Comparison of ENCODE assay signal across 19 cellular contexts in genomic region chr3:111241960-111242359, GRCh38.
DNase-seq lines count a peak whose midpoint lies in the region; ATAC-seq and TF ChIP-seq lines count a peak whose summit lies in the region.
"Had no signal": no experiment of that assay in that cellular context is flagged by ENCODE, and none has a peak within 500 bp of the region (broad histone marks: within the 10 kb centered on the region; RNA-seq: fewer than 3 reads in every experiment).

No MANE protein-coding gene starts in this region.

- H3K36me3 ChIP-seq in neuronal stem cell (replicated peaks in 1 of 2; ENCODE audit: control insufficient read depth in 2 of 2, insufficient read depth in 2 of 2, low read length in 2 of 2) = no peaks in the 10 kb centered on the region
- no peaks in the 10 kb centered on the region for H3K36me3 ChIP-seq in spleen
- H3K36me3 ChIP-seq in upper lobe of right lung = no peaks in the 10 kb centered on the region
- H3K36me3 ChIP-seq: BE2C, BLaER1 had no signal

- H3K27me3 ChIP-seq in neuronal stem cell (ENCODE audit: control insufficient read depth in 3 of 3, insufficient read depth in 3 of 3, low read depth in 1 of 3, low read length in 3 of 3) = no peaks in the 10 kb centered on the region
- H3K27me3 ChIP-seq in spleen (replicated peaks in 1 of 7) = no peaks in the 10 kb centered on the region
- H3K27me3 ChIP-seq in upper lobe of right lung = no peaks in the 10 kb centered on the region
- H3K27me3 ChIP-seq: BE2C, BLaER1 had no signal

- no peak overlapping the region for H2BK12ac ChIP-seq in neuronal stem cell (ENCODE audit: low read length)

- intact Hi-C loops in spleen (cut with DNase I; ENCODE audit: low total_unique reads) = no loop called here
- intact Hi-C loops in upper lobe of right lung (cut with DNase I) = no loop called here

- no peak for DNase-seq in neuronal stem cell (ENCODE audit: low spot score)
- DNase-seq in spleen = peak; percentile 42
- peak; percentile 52 for DNase-seq in upper lobe of right lung
- DNase-seq in NCI-H524 treated with DMSO at 0.1 percent for 48 hours (lab: John Stamatoyannopoulos, UW) = no peak
- DNase-seq in DMS114 treated with DMSO at 0.1 percent for 48 hours (lab: John Stamatoyannopoulos, UW; ENCODE audit: unreplicated experiment) = no peak
- no peak for DNase-seq in activated T-cell treated with anti-CD3 and anti-CD28 coated beads, Interleukin-2, amount 50 U/mL, for 4 hours
- DNase-seq: 8988T; ACHN; BE2C; C1 segment of cervical spinal cord; CD4-positive, alpha-beta memory T cell; CD4-positive, CD25-positive, alpha-beta regulatory T cell; CD8-positive, alpha-beta memory T cell; COR-L47; DMS 273 treated with DMSO at 0.1 percent for 48 hours; DMS79 treated with DMSO at 0.1 percent for 48 hours; GF-D8 had no signal

- peaks cover 0 to 2% of the 10 kb centered on the region in 2 donors for H3K4me1 ChIP-seq in neuronal stem cell (ENCODE audit: control insufficient read depth in 2 of 2, insufficient read depth in 1 of 2, low read depth in 1 of 2, low read length in 2 of 2)
- H3K4me1 ChIP-seq in spleen = no peaks in the 10 kb centered on the region
- no peaks in the 10 kb centered on the region for H3K4me1 ChIP-seq in upper lobe of right lung
- H3K4me1 ChIP-seq: BE2C, BLaER1 had no signal

- H3K9me3 Mint-ChIP-seq in activated T-cell treated with anti-CD3 and anti-CD28 coated beads, Interleukin-2, amount 50 U/mL, for 4 hours = peaks cover 8% of the 10 kb centered on the region

- no peak overlapping the region for H3K4me3 Mint-ChIP-seq in activated T-cell treated with anti-CD3 and anti-CD28 coated beads, Interleukin-2, amount 50 U/mL, for 4 hours
- H3K4me3 Mint-ChIP-seq: CD14-positive monocyte; CD4-positive, alpha-beta memory T cell; CD4-positive, CD25-positive, alpha-beta regulatory T cell; CD8-positive, alpha-beta memory T cell had no signal

- H2BK15ac ChIP-seq in neuronal stem cell (ENCODE audit: low read length) = peak overlapping the region; percentile 3

- no peak for TF ChIP-seq POLR2A in spleen (IDR thresholded peaks at IDR 0.05)

- no peak overlapping the region for H3K4ac ChIP-seq in neuronal stem cell (ENCODE audit: low read length)

- H3K23ac ChIP-seq in neuronal stem cell (ENCODE audit: low read depth, low read length, poor library complexity) = peak overlapping the region; percentile 58

- no peak overlapping the region for H2AFZ ChIP-seq in neuronal stem cell (ENCODE audit: low read length)

- H2BK120ac ChIP-seq in neuronal stem cell (ENCODE audit: low read depth, low read length) = peak overlapping the region; percentile 39

- ATAC-seq in upper lobe of right lung = no peak
- ATAC-seq in activated T-cell treated with anti-CD3 and anti-CD28 coated beads, Interleukin-2, amount 50 U/mL, for 4 hours = no peak

- peaks cover 30% of the 10 kb centered on the region for H3K4me1 Mint-ChIP-seq in activated T-cell treated with anti-CD3 and anti-CD28 coated beads, Interleukin-2, amount 50 U/mL, for 4 hours (ENCODE audit: low read depth)
- H3K4me1 Mint-ChIP-seq: CD14-positive monocyte had no signal

- no peak overlapping the region for H2AK5ac ChIP-seq in neuronal stem cell (ENCODE audit: low read depth, low read length)

- no peak overlapping the region for H4K8ac ChIP-seq in neuronal stem cell (ENCODE audit: low read depth, low read length)

- peaks cover 0 to 8% of the 10 kb centered on the region in 2 donors for H3K9me3 ChIP-seq in neuronal stem cell (replicated peaks in 1 of 2; ENCODE audit: control insufficient read depth in 2 of 2, insufficient read depth in 1 of 2, low read depth in 1 of 2, low read length in 2 of 2)
- peaks cover 4 to 32% (median 19%) of the 10 kb centered on the region in 8 donors for H3K9me3 ChIP-seq in spleen
- no peaks in the 10 kb centered on the region for H3K9me3 ChIP-seq in upper lobe of right lung
- H3K9me3 ChIP-seq: BE2C had no signal

- H3K4me2 ChIP-seq in neuronal stem cell (ENCODE audit: insufficient read depth, low read length, poor library complexity, severe bottlenecking) = no peak overlapping the region
- H3K4me2 ChIP-seq: BLaER1 had no signal

- no CpG with 5 or more reads among the region's 1 CpG for WGBS in neuronal stem cell (ENCODE audit: extremely low coverage in 2 of 2, insufficient read length in 2 of 2, insufficient replicate concordance in 1 of 2), 2 donors
- WGBS in spleen, 5 donors = 80 to 100% (median 96%) methylated on average over 1 of the region's 1 CpG

- no peak overlapping the region for H3K9ac ChIP-seq in neuronal stem cell (ENCODE audit: low read depth, low read length, poor library complexity)
- H3K9ac ChIP-seq: BLaER1 had no signal

- H3K79me1 ChIP-seq in neuronal stem cell (ENCODE audit: low read depth, low read length) = no peaks in the 10 kb centered on the region

- peak overlapping the region; percentile 27 for H3K18ac ChIP-seq in neuronal stem cell (ENCODE audit: low read length)

- H3K27ac ChIP-seq in neuronal stem cell (replicated peaks; ENCODE audit: low read length) = no peak overlapping the region
- H3K27ac ChIP-seq in spleen = no peak overlapping the region
- H3K27ac ChIP-seq in upper lobe of right lung = no peak overlapping the region
- H3K27ac ChIP-seq: BLaER1 had no signal

- no peak for TF ChIP-seq CTCF in spleen (IDR thresholded peaks at IDR 0.05 in 8 of 11, conservative IDR thresholded peaks at IDR 0.05 in 3 of 11)
- no peak for TF ChIP-seq CTCF in upper lobe of right lung (IDR thresholded peaks at IDR 0.05)

- no peaks in the 10 kb centered on the region for H3K36me3 Mint-ChIP-seq in activated T-cell treated with anti-CD3 and anti-CD28 coated beads, Interleukin-2, amount 50 U/mL, for 4 hours (ENCODE audit: insufficient read depth)
- H3K36me3 Mint-ChIP-seq: CD14-positive monocyte had no signal

- H3K27me3 Mint-ChIP-seq in activated T-cell treated with anti-CD3 and anti-CD28 coated beads, Interleukin-2, amount 50 U/mL, for 4 hours (ENCODE audit: low read depth) = no peaks in the 10 kb centered on the region
- H3K27me3 Mint-ChIP-seq: CD4-positive, alpha-beta memory T cell; CD4-positive, CD25-positive, alpha-beta regulatory T cell; CD8-positive, alpha-beta memory T cell had no signal

- no peak overlapping the region for H4K91ac ChIP-seq in neuronal stem cell (ENCODE audit: low read depth, low read length, poor library complexity)

- H3K14ac ChIP-seq in neuronal stem cell (ENCODE audit: low read length) = no peak overlapping the region

- H3K4me3 ChIP-seq in neuronal stem cell (ENCODE audit: low read length in 2 of 2) (no peak overlapping the region), spleen (no peak overlapping the region), upper lobe of right lung (no peak overlapping the region)
- H3K4me3 ChIP-seq: BLaER1 had no signal

- no peak overlapping the region for H2BK5ac ChIP-seq in neuronal stem cell (ENCODE audit: low read length)

Comparison
In these comparisons a context has a peak if more than half of its experiments do, and no peak if none do; other contexts are left out.
1. DNase-seq: peak in spleen (single experiment) and upper lobe of right lung (single experiment); none in neuronal stem cell (single experiment), NCI-H524 treated with DMSO at 0.1 percent for 48 hours (single experiment), DMS114 treated with DMSO at 0.1 percent for 48 hours (single experiment) and activated T-cell treated with anti-CD3 and anti-CD28 coated beads, Interleukin-2, amount 50 U/mL, for 4 hours (single experiment).